ENCODE assay signal across 1 cellular context in the genomic region with DNA sequence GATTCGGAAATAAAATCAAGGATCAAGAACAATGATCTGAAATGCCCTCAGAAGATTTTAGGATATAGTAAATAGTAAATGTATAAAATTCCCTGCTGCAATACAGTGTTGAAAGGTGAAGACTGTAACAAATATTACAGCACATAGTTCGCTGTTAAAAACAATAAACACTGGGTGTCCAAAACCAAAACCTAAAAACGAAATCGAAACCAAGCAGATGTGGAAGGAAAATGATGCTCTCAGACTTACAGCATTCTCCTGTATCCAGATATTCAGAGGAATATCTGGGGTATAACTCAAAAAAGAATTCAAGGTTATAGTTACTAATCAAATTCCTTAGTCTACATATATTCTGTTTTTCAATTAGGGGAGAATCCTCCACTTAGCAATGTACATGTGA.
TF ChIP-seq lines count a peak whose summit lies in the region.

No MANE protein-coding gene starts in this region.

TF ChIP-seq in SK-N-SH treated with all-trans-retinoic acid at 6 μM for 48 hours, 23 proteins besides CTCF, POLR2A, EP300 and RAD21 (continued from another document):
- TF ChIP-seq POU6F1 (CRISPR knock-in tag; IDR thresholded peaks at IDR 0.05; ENCODE audit: borderline replicate concordance, low read depth) (no peak), TOX (CRISPR knock-in tag; IDR thresholded peaks at IDR 0.05; ENCODE audit: borderline replicate concordance) (no peak), ZFP30 (CRISPR knock-in tag; IDR thresholded peaks at IDR 0.05) (no peak), ZC3H10 (CRISPR knock-in tag; IDR thresholded peaks at IDR 0.05) (no peak), GLIS3 (CRISPR knock-in tag; IDR thresholded peaks at IDR 0.05) (no peak)
